Comparison of ENCODE assay signal across 1 cellular context in genomic region chr4:48307528-48307927, GRCh38.
TF ChIP-seq lines count a peak whose summit lies in the region.

No MANE protein-coding gene starts in this region.

TF ChIP-seq in GM12878, 131 proteins besides CTCF, POLR2A, EP300 and RAD21:
- no peak for TF ChIP-seq ETV6 (conservative IDR thresholded peaks at IDR 0.05 in 1 of 2, IDR thresholded peaks at IDR 0.05 in 1 of 2; ENCODE audit: borderline replicate concordance in 1 of 2, low read depth in 1 of 2)
- TF ChIP-seq BACH1 (IDR thresholded peaks at IDR 0.05; ENCODE audit: borderline replicate concordance) = no peak
- no peak for TF ChIP-seq SREBF1 (IDR thresholded peaks at IDR 0.05; ENCODE audit: low read length)
- TF ChIP-seq ZSCAN29 (IDR thresholded peaks at IDR 0.05) = no peak
- TF ChIP-seq TCF12 (IDR thresholded peaks at IDR 0.05; ENCODE audit: low read depth, low read length) = no peak
- no peak for TF ChIP-seq KAT2A (conservative IDR thresholded peaks at IDR 0.05; ENCODE audit: control insufficient read depth, low read depth, low read length)
- TF ChIP-seq ZNF24 (IDR thresholded peaks at IDR 0.05) = no peak
- no peak for TF ChIP-seq E2F8 (IDR thresholded peaks at IDR 0.05; ENCODE audit: low read depth, partially characterized antibody)
- TF ChIP-seq SIN3A (IDR thresholded peaks at IDR 0.05; ENCODE audit: low read depth, low read length) = no peak
- TF ChIP-seq CREM (IDR thresholded peaks at IDR 0.05; ENCODE audit: low read depth) = no peak
- TF ChIP-seq ZZZ3 (IDR thresholded peaks at IDR 0.05; ENCODE audit: control insufficient read depth, insufficient read length, low read depth) = no peak
- no peak for TF ChIP-seq NRF1 (conservative IDR thresholded peaks at IDR 0.05; ENCODE audit: low read depth, low read length)
- no peak for TF ChIP-seq ZNF592 (IDR thresholded peaks at IDR 0.05)
- no peak for TF ChIP-seq JUND (IDR thresholded peaks at IDR 0.05; ENCODE audit: low read depth, low read length)
